ENCODE assay signal across 8 cellular contexts in the genomic region with DNA sequence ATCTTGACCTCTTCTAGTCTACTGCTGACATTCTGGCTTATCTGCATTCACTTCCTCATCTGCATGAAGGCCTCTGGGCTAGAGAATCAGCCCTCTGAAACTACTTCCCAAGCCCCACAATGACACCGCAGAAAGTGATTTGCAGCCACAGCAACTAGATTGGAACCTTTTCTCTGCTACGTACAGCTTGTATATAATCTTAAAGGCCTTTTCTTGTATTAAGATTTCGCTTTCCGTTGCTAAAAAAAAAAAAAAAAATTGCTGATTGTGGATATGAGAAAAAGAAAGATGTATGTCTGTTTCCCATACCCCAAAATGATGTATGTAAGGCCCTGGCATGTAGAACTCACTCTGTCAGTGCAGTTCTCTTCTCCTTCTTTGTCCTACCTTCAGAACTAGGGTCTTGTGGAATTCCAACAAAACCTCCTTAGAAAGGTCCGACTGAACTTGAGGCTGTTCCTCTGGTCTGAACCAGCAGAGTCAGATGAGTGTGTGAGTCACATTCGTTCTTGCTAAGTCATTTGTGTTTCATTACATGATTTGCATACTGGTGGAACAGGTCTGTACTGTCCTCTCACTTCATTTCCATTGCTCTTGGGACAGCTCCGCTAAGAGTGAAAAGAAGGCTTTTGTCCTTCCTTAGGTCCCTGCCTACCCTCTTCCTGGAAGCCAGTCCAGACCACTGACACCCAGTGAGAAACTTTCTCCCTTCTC.
A peak's percentile ranks its signal among the peaks of the same experiment; 100 is the strongest.
DNase-seq lines count a peak whose midpoint lies in the region; ATAC-seq, FAIRE-seq and TF ChIP-seq lines count a peak whose summit lies in the region.

No MANE protein-coding gene starts in this region.

- DNase-seq in NCI-H526 treated with DMSO at 0.1 percent for 48 hours (lab: John Stamatoyannopoulos, UW) (peak; percentile 96), esophagus squamous epithelium (lab: John Stamatoyannopoulos, UW) (no peak), pancreas (peak in 3 of 6 donors; percentile 57 to 66 (median 61)), midbrain (lab: John Stamatoyannopoulos, UW) (no peak), NCI-H446 (lab: John Stamatoyannopoulos, UW) (no peak), amniotic stem cell (lab: John Stamatoyannopoulos, UW) (no peak)

- H3K36me3 ChIP-seq in esophagus squamous epithelium (peaks cover 0 to 50% (median 3%) of the 10 kb centered on the region in 3 donors), pancreas (peaks cover 0 to 4% (median 2%) of the 10 kb centered on the region in 3 donors)

- H3K4me1 ChIP-seq in esophagus squamous epithelium (peaks cover 11 to 70% (median 18%) of the 10 kb centered on the region in 3 donors), pancreas (peaks cover 9 to 16% (median 16%) of the 10 kb centered on the region in 3 donors)

- TF ChIP-seq POLR2A in esophagus squamous epithelium (IDR thresholded peaks at IDR 0.05), result no peak

- WGBS in esophagus squamous epithelium, 2 donors, result 26 to 44% methylated on average over 7 of the region's 7 CpGs
- 36 to 45% methylated on average over 7 of the region's 7 CpGs for WGBS in pancreas, 2 donors

- peak; percentile 92 for ATAC-seq in GM18870 (IDR thresholded peaks at IDR 0.05; ENCODE audit: unreplicated experiment)
- ATAC-seq in HG02970 (IDR thresholded peaks at IDR 0.05; ENCODE audit: low FRiP score, unreplicated experiment), result peak; percentile 86
- ATAC-seq in pancreas, result peak; percentile 97 to 99 (median 98)

- no peaks in the 10 kb centered on the region for H3K9me3 ChIP-seq in esophagus squamous epithelium
- H3K9me3 ChIP-seq in pancreas, result no peaks in the 10 kb centered on the region

- H3K27ac ChIP-seq in esophagus squamous epithelium (peak overlapping the region; percentile 50 to 82 (median 70)), pancreas (peak overlapping the region; percentile 28 to 89 (median 66))

- no peaks in the 10 kb centered on the region for H3K27me3 ChIP-seq in esophagus squamous epithelium
- H3K27me3 ChIP-seq in pancreas, result no peaks in the 10 kb centered on the region

- peak; percentile 34 for FAIRE-seq in pancreas (lab: Jason Lieb, UNC)

- intact Hi-C loops in esophagus squamous epithelium (cut with DNase I) (no loop called here), pancreas (cut with DNase I) (no loop called here)

- H3K4me3 ChIP-seq in esophagus squamous epithelium, result peak overlapping the region in 1 of 4 donors; percentile 1
- H3K4me3 ChIP-seq in pancreas, result peak overlapping the region in 2 of 4 donors; percentile 3 to 6

- no peak for TF ChIP-seq CTCF in esophagus squamous epithelium (IDR thresholded peaks at IDR 0.05)
- no peak for TF ChIP-seq CTCF in pancreas (IDR thresholded peaks at IDR 0.05)
